9 cellular contexts compared by ENCODE assay signal in genomic region chrX:78652971-78653822, GRCh38. TPM values are rescaled to one million over a fixed set of nuclear protein-coding genes. Genes with fewer than 3 reads are reported as not detected.
DNase-seq lines count a peak whose midpoint lies in the region; ATAC-seq and TF ChIP-seq lines count a peak whose summit lies in the region.
"Had no signal": no experiment of that assay in that cellular context is flagged by ENCODE, and none has a peak within 500 bp of the region (broad histone marks: within the 10 kb centered on the region; RNA-seq: fewer than 3 reads in every experiment).

No MANE protein-coding gene starts in this region.

- TF ChIP-seq CTCF in AG10803 (conservative IDR thresholded peaks at IDR 0.05; ENCODE audit: low read length): no peak

- intact Hi-C loops in sciatic nerve (cut with DNase I): no loop called here
- intact Hi-C loops in posterior cingulate gyrus (cut with DNase I): no loop called here

- DNase-seq in AG10803 (ENCODE audit: low read depth) (peak; percentile 80), LHCN-M2 (ENCODE audit: low read depth) (peak; percentile 87), sciatic nerve (ENCODE audit: low spot score) (no peak), posterior cingulate gyrus (no peak)
- DNase-seq in central memory CD8-positive, alpha-beta T cell (ENCODE audit: low spot score in 2 of 2): no peak
- DNase-seq in activated T-cell treated with anti-CD3 and anti-CD28 coated beads, Interleukin-2, amount 50 U/mL, for 1 hour: no peak
- DNase-seq in activated CD4-positive, alpha-beta T cell treated with anti-CD3 and anti-CD28 coated beads, Interleukin-2, amount 50 U/mL, for 48 hours: no peak
- DNase-seq: upper lobe of left lung had no signal

- H3K36me3 Mint-ChIP-seq in central memory CD8-positive, alpha-beta T cell (ENCODE audit: insufficient read depth): no peaks in the 10 kb centered on the region

- H3K9me3 Mint-ChIP-seq in central memory CD8-positive, alpha-beta T cell: no peaks in the 10 kb centered on the region

- H3K4me1 Mint-ChIP-seq in central memory CD8-positive, alpha-beta T cell: peaks cover 24% of the 10 kb centered on the region

- peak; percentile 48 for ATAC-seq in GM19463 (IDR thresholded peaks at IDR 0.05; ENCODE audit: unreplicated experiment)
- no peak for ATAC-seq in central memory CD8-positive, alpha-beta T cell (replicated peaks; ENCODE audit: extremely low read depth, poor library complexity, severe bottlenecking)
- ATAC-seq in sciatic nerve: peak; percentile 67

- H3K4me3 Mint-ChIP-seq in central memory CD8-positive, alpha-beta T cell: peak overlapping the region; percentile 4

- H3K27me3 Mint-ChIP-seq in central memory CD8-positive, alpha-beta T cell: no peaks in the 10 kb centered on the region

- H3K27ac Mint-ChIP-seq in central memory CD8-positive, alpha-beta T cell (ENCODE audit: low read depth): peak overlapping the region; percentile 53

- H3K4me3 ChIP-seq in AG10803 (ENCODE audit: low read length): no peak overlapping the region
- H3K4me3 ChIP-seq: upper lobe of left lung had no signal

RNA-seq across cellular contexts. Expression of gene RTL3, which starts 5.9 kb away (rescaled TPM):
- total RNA-seq in LHCN-M2 (2014; rRNA removed): 0.06 and 0.29 TPM in 2 replicates
- 0.68 TPM for polyA plus RNA-seq in LHCN-M2 (2012)
- total RNA-seq in sciatic nerve: not detected

Comparison
In these comparisons a context has a peak if more than half of its experiments do, and no peak if none do; other contexts are left out.
1. DNase-seq: peak in AG10803 (single experiment) and LHCN-M2 (single experiment); none in central memory CD8-positive, alpha-beta T cell (0 of 2), sciatic nerve (single experiment), activated T-cell treated with anti-CD3 and anti-CD28 coated beads, Interleukin-2, amount 50 U/mL, for 1 hour (single experiment), posterior cingulate gyrus (0 of 10) and activated CD4-positive, alpha-beta T cell treated with anti-CD3 and anti-CD28 coated beads, Interleukin-2, amount 50 U/mL, for 48 hours (0 of 2).